Comparison of ENCODE assay signal across 14 cellular contexts in the genomic region with DNA sequence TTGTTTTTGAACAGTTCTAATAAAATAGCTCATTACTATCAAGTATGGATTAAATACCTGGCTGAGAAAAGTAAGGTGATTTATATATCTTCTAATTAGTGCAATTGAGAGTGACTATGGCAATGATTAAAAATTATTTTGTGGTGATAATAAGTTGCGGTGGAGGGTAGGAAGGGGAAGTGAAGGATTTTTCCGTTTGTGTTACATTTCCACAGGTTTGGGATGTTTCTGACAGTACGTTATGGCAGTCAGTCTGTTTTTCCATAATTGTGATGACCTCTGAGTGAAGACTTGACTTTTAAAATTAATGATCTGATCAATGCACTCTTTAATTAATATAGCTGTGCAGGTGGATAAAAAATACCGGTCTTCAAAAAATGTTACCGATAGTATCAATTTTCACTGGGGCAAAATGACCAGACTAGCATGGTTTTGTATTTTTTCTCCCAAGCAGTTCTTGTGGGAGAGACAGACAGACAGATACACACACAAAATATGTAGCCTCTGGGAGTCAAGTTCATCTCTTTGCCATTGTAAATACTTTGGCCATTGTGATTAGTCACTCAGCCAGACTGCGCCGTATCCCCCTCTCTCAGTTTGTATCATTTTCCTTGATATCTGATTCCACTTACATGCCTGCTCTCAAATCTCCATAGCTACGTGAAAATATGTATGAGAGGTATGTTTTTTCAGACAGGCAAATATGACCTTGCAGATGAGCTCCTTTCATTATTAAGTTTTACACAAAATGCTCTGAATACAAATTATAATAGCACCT.
A peak's percentile ranks its signal among the peaks of the same experiment; 100 is the strongest.
DNase-seq lines count a peak whose midpoint lies in the region; ATAC-seq and TF ChIP-seq lines count a peak whose summit lies in the region.
"Had no signal": no experiment of that assay in that cellular context is flagged by ENCODE, and none has a peak within 500 bp of the region (broad histone marks: within the 10 kb centered on the region; RNA-seq: fewer than 3 reads in every experiment).

No MANE protein-coding gene starts in this region.

- no peak overlapping the region for H3K4me3 ChIP-seq in epithelial cell of esophagus (ENCODE audit: low read length)
- H3K4me3 ChIP-seq: suprapubic skin had no signal

- intact Hi-C loops in sciatic nerve (cut with DNase I), result no loop called here

- H3K27ac Mint-ChIP-seq in T-helper 2 cell treated with Interferon-gamma antibody and Interleukin-4, amounts not matched to agents 5 μg/mL and 100 μg/mL, for 36 hours, result no peak overlapping the region
- H3K27ac Mint-ChIP-seq: T-cell had no signal

- no peaks in the 10 kb centered on the region for H3K9me3 Mint-ChIP-seq in T-helper 2 cell treated with Interferon-gamma antibody and Interleukin-4, amounts not matched to agents 5 μg/mL and 100 μg/mL, for 36 hours
- H3K9me3 Mint-ChIP-seq: neural crest cell, T-cell had no signal

- ATAC-seq in sciatic nerve (peak; percentile 31), HG02981 (IDR thresholded peaks at IDR 0.05; ENCODE audit: unreplicated experiment) (no peak)
- ATAC-seq: T-cell had no signal

- no peak for TF ChIP-seq CTCF in epithelial cell of esophagus (IDR thresholded peaks at IDR 0.05; ENCODE audit: insufficient read depth, low read depth, low read length, missing control alignments)

- no peak overlapping the region for H3K4me3 Mint-ChIP-seq in T-helper 2 cell treated with Interferon-gamma antibody and Interleukin-4, amounts not matched to agents 5 μg/mL and 100 μg/mL, for 36 hours
- H3K4me3 Mint-ChIP-seq: neural crest cell, T-cell had no signal

- peaks cover 38% of the 10 kb centered on the region for H3K4me1 Mint-ChIP-seq in T-helper 2 cell treated with Interferon-gamma antibody and Interleukin-4, amounts not matched to agents 5 μg/mL and 100 μg/mL, for 36 hours (ENCODE audit: low read depth)

- H3K36me3 Mint-ChIP-seq in T-helper 2 cell treated with Interferon-gamma antibody and Interleukin-4, amounts not matched to agents 5 μg/mL and 100 μg/mL, for 36 hours (ENCODE audit: low read depth), result peaks cover 4% of the 10 kb centered on the region

- H3K27me3 Mint-ChIP-seq in T-helper 2 cell treated with Interferon-gamma antibody and Interleukin-4, amounts not matched to agents 5 μg/mL and 100 μg/mL, for 36 hours (ENCODE audit: low read depth), result no peaks in the 10 kb centered on the region
- H3K27me3 Mint-ChIP-seq: T-cell had no signal

- DNase-seq in DMS53 (lab: John Stamatoyannopoulos, UW) (peak; percentile 56), DMS53 treated with DMSO at 0.1 percent for 48 hours (lab: John Stamatoyannopoulos, UW; ENCODE audit: unreplicated experiment) (no peak), NCI-H226 (peak; percentile 63), epithelial cell of esophagus (ENCODE audit: low read depth) (peak; percentile 22), sciatic nerve (ENCODE audit: low spot score) (no peak)
- no peak for DNase-seq in activated naive CD4-positive, alpha-beta T cell treated with anti-CD3 and anti-CD28 coated beads, Interleukin-2, amount 50 U/mL, for 16 hours
- DNase-seq in T-helper 2 cell treated with Interferon-gamma antibody and Interleukin-4, amounts not matched to agents 5 μg/mL and 100 μg/mL, for 36 hours (ENCODE audit: low spot score), result no peak
- DNase-seq: activated T-cell treated with anti-CD3 and anti-CD28 coated beads, Interleukin-2, amount 50 U/mL, for 1 hour; amniotic stem cell; NCI-H2081; T-cell had no signal

Comparison
In these comparisons a context has a peak if more than half of its experiments do, and no peak if none do; other contexts are left out.
1. DNase-seq: peak in DMS53 (single experiment), NCI-H226 (single experiment) and epithelial cell of esophagus (single experiment); none in DMS53 treated with DMSO at 0.1 percent for 48 hours (single experiment), sciatic nerve (single experiment), activated naive CD4-positive, alpha-beta T cell treated with anti-CD3 and anti-CD28 coated beads, Interleukin-2, amount 50 U/mL, for 16 hours (single experiment) and T-helper 2 cell treated with Interferon-gamma antibody and Interleukin-4, amounts not matched to agents 5 μg/mL and 100 μg/mL, for 36 hours (single experiment).